In genomic region chrX:45959567-45959966, GRCh38 we compare ENCODE assay signal across 34 cellular contexts.
"Had no signal": no experiment of that assay in that cellular context is flagged by ENCODE, and none has a peak within 500 bp of the region (broad histone marks: within the 10 kb centered on the region; RNA-seq: fewer than 3 reads in every experiment).

No MANE protein-coding gene starts in this region.

- H3K27me3 ChIP-seq: MG63 had no signal

- H3K27ac ChIP-seq: KMS-11 had no signal

- H3K9me3 ChIP-seq: MG63 had no signal

- DNase-seq: Karpas-422, Kasumi-1, KG1, MG63, MM.1S, MV-4-11, NCI-H1048, NCI-H1092, NCI-H1092 treated with DMSO at 0.1 percent for 48 hours, NCI-H1105, NCI-H1105 treated with DMSO at 0.1 percent for 48 hours, NCI-H1417, NCI-H1417 treated with DMSO at 0.1 percent for 48 hours, NCI-H1436, NCI-H1436 treated with DMSO at 0.1 percent for 48 hours, NCI-H146, NCI-H1694, NCI-H1694 treated with DMSO at 0.1 percent for 48 hours, NCI-H187, NCI-H187 treated with DMSO at 0.1 percent for 48 hours, NCI-H1930, NCI-H2029, NCI-H2029 treated with DMSO at 0.1 percent for 48 hours, NCI-H2081, NCI-H2081 treated with DMSO at 0.1 percent for 48 hours, NCI-H2107, NCI-H2171, NCI-H2171 treated with DMSO at 0.1 percent for 48 hours, NCI-H2227 treated with DMSO at 0.1 percent for 48 hours, NCI-H226, NCI-H345, NCI-H446, NCI-H446 treated with DMSO at 0.1 percent for 48 hours had no signal

- H3K4me3 ChIP-seq: MG63 had no signal

- H3K9ac ChIP-seq: KMS-11 had no signal

- H3K36me3 ChIP-seq: MG63 had no signal
